Comparison of ENCODE assay signal across 11 cellular contexts in the genomic region with DNA sequence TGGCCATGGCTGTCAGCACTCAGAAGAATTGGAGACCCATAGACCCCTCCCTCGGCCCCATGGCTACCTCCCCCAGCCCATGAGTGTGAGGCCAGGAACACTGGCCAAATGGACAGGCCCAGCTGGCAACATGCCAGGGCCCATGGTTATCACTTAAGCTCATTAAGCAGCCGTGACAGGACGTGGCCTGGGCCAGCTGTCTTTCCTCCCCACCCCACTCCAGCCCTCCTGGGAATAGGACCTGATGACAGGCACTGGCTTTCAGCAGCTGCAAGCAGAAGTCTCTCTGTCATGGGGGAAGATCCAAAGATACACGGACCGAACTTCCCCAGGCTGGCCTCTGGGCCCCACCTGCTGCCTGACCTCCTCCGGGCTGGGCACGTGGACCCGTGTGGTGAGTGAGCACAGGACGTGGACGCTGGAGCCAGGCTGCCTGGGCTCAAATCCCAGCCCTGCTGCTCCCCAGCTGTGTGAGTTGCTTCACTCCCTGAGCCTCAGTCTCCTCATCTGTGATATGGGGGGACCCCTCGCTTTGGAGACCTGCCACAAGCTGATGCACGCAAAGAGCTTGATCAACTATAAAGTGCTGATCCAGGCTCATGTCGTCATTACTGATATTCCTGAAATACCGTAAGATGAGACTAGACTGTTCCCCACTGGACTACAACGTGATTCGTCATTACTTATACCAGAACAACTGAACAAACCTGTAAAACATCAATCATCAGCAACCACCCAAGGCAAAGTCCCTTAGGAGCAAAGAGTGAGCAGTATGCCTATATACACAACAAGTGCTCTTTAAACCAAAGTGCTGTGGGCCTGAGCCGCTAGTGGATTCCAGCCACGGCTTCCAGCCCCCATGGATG. TPM values are rescaled to one million over a fixed set of nuclear protein-coding genes. Genes with fewer than 3 reads are reported as not detected.
DNase-seq lines count a peak whose midpoint lies in the region; ATAC-seq, FAIRE-seq and TF ChIP-seq lines count a peak whose summit lies in the region.
"Had no signal": no experiment of that assay in that cellular context is flagged by ENCODE, and none has a peak within 500 bp of the region (broad histone marks: within the 10 kb centered on the region; RNA-seq: fewer than 3 reads in every experiment).

No MANE protein-coding gene starts in this region.

- no peak overlapping the region for H3K4me3 Mint-ChIP-seq in CD8-positive, alpha-beta T cell
- no peak overlapping the region for H3K4me3 Mint-ChIP-seq in HFFc6
- H3K4me3 Mint-ChIP-seq: activated naive CD8-positive, alpha-beta T cell treated with anti-CD3 and anti-CD28 coated beads for 36 hours had no signal

- H3K27me3 Mint-ChIP-seq in CD8-positive, alpha-beta T cell (ENCODE audit: low read depth) = no peaks in the 10 kb centered on the region
- peaks cover 28% of the 10 kb centered on the region for H3K27me3 Mint-ChIP-seq in HFFc6 (ENCODE audit: insufficient read depth)
- H3K27me3 Mint-ChIP-seq: activated naive CD8-positive, alpha-beta T cell treated with anti-CD3 and anti-CD28 coated beads for 36 hours had no signal

- CTCF ChIA-PET in A673 (lab: Charles Lee) (no interaction called here), HepG2 (lab: Yijun Ruan, JAX; ENCODE audit: low intra/inter-chr PET ratio, low total read pairs) (no interaction called here)
- CTCF ChIA-PET in CD8-positive, alpha-beta T cell (lab: Charles Lee) = interaction anchor here (0.5 to 1.3 kb wide), 2 partner anchors 8 to 192 kb away, joined by 3 read pairs; no protein-coding TSS in a partner anchor

- H3K4me1 Mint-ChIP-seq in CD8-positive, alpha-beta T cell (ENCODE audit: low read depth) = no peaks in the 10 kb centered on the region
- H3K4me1 Mint-ChIP-seq in HFFc6 (ENCODE audit: low read depth) = no peaks in the 10 kb centered on the region
- H3K4me1 Mint-ChIP-seq: activated naive CD8-positive, alpha-beta T cell treated with anti-CD3 and anti-CD28 coated beads for 36 hours had no signal

- H3K36me3 Mint-ChIP-seq in CD8-positive, alpha-beta T cell = peaks cover 2% of the 10 kb centered on the region
- no peaks in the 10 kb centered on the region for H3K36me3 Mint-ChIP-seq in HFFc6 (ENCODE audit: low read depth)
- H3K36me3 Mint-ChIP-seq: activated naive CD8-positive, alpha-beta T cell treated with anti-CD3 and anti-CD28 coated beads for 36 hours had no signal

- H3K4me3 ChIP-seq in A673 (ENCODE audit: low read depth, low read length, poor library complexity, severe bottlenecking) (no peak overlapping the region), NB4 (ENCODE audit: low read depth, low read length) (no peak overlapping the region), adrenal gland (no peak overlapping the region), HepG2 (replicated peaks in 1 of 3; ENCODE audit: insufficient read depth in 1 of 3, low read depth in 2 of 3, low read length in 3 of 3) (peak overlapping the region in 2 of 3 experiments; percentile 23 to 59; a peak in 4 of 6 replicates)
- H3K4me3 ChIP-seq in CD8-positive, alpha-beta T cell (ENCODE audit: low read depth, low read length) = no peak overlapping the region
- H3K4me3 ChIP-seq: PC-9 had no signal

- no peaks in the 10 kb centered on the region for H3K79me2 ChIP-seq in HepG2 (ENCODE audit: insufficient read depth, low read length)

- no peaks in the 10 kb centered on the region for H3K36me3 ChIP-seq in A673 (ENCODE audit: insufficient read depth, low read length, poor library complexity, severe bottlenecking)
- no peaks in the 10 kb centered on the region for H3K36me3 ChIP-seq in adrenal gland (replicated peaks in 1 of 2)
- no peaks in the 10 kb centered on the region for H3K36me3 ChIP-seq in HepG2 (replicated peaks in 1 of 2; ENCODE audit: control insufficient read depth in 1 of 2, insufficient read depth in 2 of 2, low read length in 2 of 2)
- H3K36me3 ChIP-seq in CD8-positive, alpha-beta T cell (ENCODE audit: insufficient read depth, low read length) = no peaks in the 10 kb centered on the region

- peak; percentile 62 for ATAC-seq in HepG2
- no peak for ATAC-seq in CD8-positive, alpha-beta T cell
- ATAC-seq in HG03354 (IDR thresholded peaks at IDR 0.05; ENCODE audit: poor library complexity, severe bottlenecking, unreplicated experiment) = no peak
- no peak for ATAC-seq in GM21825 (IDR thresholded peaks at IDR 0.05; ENCODE audit: unreplicated experiment)

- 49 to 73% (median 54%) methylated on average over 13 to 18 of the region's 18 CpGs for WGBS in adrenal gland, 4 donors
- 3% methylated on average over 18 of the region's 18 CpGs for WGBS in HepG2 (ENCODE audit: low lambda C conversion rate)

- no peak overlapping the region for H2AFZ ChIP-seq in HepG2 (ENCODE audit: low read length)
- H2AFZ ChIP-seq: PC-9 had no signal

- H3K9me3 ChIP-seq in A673 (ENCODE audit: low read depth, low read length, poor library complexity, severe bottlenecking) (no peaks in the 10 kb centered on the region), adrenal gland (replicated peaks in 1 of 3) (no peaks in the 10 kb centered on the region), HepG2 (ENCODE audit: low read length) (no peaks in the 10 kb centered on the region)
- no peaks in the 10 kb centered on the region for H3K9me3 ChIP-seq in CD8-positive, alpha-beta T cell (ENCODE audit: low read length)

- no peak overlapping the region for H3K27ac Mint-ChIP-seq in CD8-positive, alpha-beta T cell
- H3K27ac Mint-ChIP-seq in HFFc6 = no peak overlapping the region
- H3K27ac Mint-ChIP-seq: activated naive CD8-positive, alpha-beta T cell treated with anti-CD3 and anti-CD28 coated beads for 36 hours had no signal

- POLR2A ChIA-PET in A673 (lab: Charles Lee; ENCODE audit: low non-redundant PET) (no interaction called here), HepG2 (lab: Yijun Ruan, JAX) (no interaction called here)
- POLR2A ChIA-PET in CD8-positive, alpha-beta T cell (lab: Charles Lee) = no interaction called here

- TF ChIP-seq RAD21 in HepG2 (CRISPR knock-in tag; IDR thresholded peaks at IDR 0.05) = no peak

- DNase-seq in A673 (ENCODE audit: low spot score) = peak; percentile 65
- DNase-seq in NB4 (ENCODE audit: low read depth) = peak; percentile 42
- peak in 6 of 7 donors; percentile 39 to 90 (median 55) for DNase-seq in adrenal gland
- DNase-seq in HepG2 (ENCODE audit: low spot score) = peak; percentile 70
- DNase-seq in CD8-positive, alpha-beta T cell = no peak
- no peak for DNase-seq in HFFc6
- DNase-seq: activated CD4-positive, alpha-beta T cell treated with anti-CD3 and anti-CD28 coated beads, Interleukin-2, amount 50 U/mL, for 1 hour; activated naive CD8-positive, alpha-beta T cell treated with anti-CD3 and anti-CD28 coated beads for 36 hours had no signal

- TF ChIP-seq POLR2A in NB4 (IDR thresholded peaks at IDR 0.05; ENCODE audit: extremely low read depth, insufficient read length) = no peak
- no peak for TF ChIP-seq POLR2A in adrenal gland (IDR thresholded peaks at IDR 0.05)
- 0 out of 4 replicates have a peak, but pooled peaks of 1 of the 2 experiments have one; percentile 31 for TF ChIP-seq POLR2A in HepG2 (IDR thresholded peaks at IDR 0.05; ENCODE audit: insufficient read depth in 1 of 2, low read depth in 2 of 2, low read length in 2 of 2)

- FAIRE-seq in HepG2 (lab: Jason Lieb, UNC) = peak; percentile 60

- no peaks in the 10 kb centered on the region for H3K9me3 Mint-ChIP-seq in CD8-positive, alpha-beta T cell
- H3K9me3 Mint-ChIP-seq in HFFc6 = no peaks in the 10 kb centered on the region
- H3K9me3 Mint-ChIP-seq: activated naive CD8-positive, alpha-beta T cell treated with anti-CD3 and anti-CD28 coated beads for 36 hours had no signal

- in situ Hi-C loops in HepG2 (cut with HindIII; ENCODE audit: extremely low pct_ligation_motif_present, low pct_unique_long_range_greater_than_20kb) = no loop called here

- peak overlapping the region; percentile 72 for H3K4me2 ChIP-seq in HepG2 (ENCODE audit: low read depth, low read length)
- H3K4me2 ChIP-seq: PC-9 had no signal

- H3K27me3 ChIP-seq in A673 (replicated peaks; ENCODE audit: insufficient read depth, low read depth, low read length, poor library complexity) (no peaks in the 10 kb centered on the region), adrenal gland (no peaks in the 10 kb centered on the region), HepG2 (ENCODE audit: control insufficient read depth in 1 of 2, insufficient read depth in 2 of 2, low read length in 2 of 2) (peaks cover 10 to 25% of the 10 kb centered on the region in 2 experiments; a peak in 4 of 5 replicates)
- no peaks in the 10 kb centered on the region for H3K27me3 ChIP-seq in CD8-positive, alpha-beta T cell (ENCODE audit: insufficient read depth, low read length)

- H4K20me1 ChIP-seq in HepG2 (ENCODE audit: insufficient read depth, low read length) = no peaks in the 10 kb centered on the region

- peak; percentile 12 to 25; a peak in 1 of 4 replicates for TF ChIP-seq EP300 in HepG2 (IDR thresholded peaks at IDR 0.05; ENCODE audit: low read depth in 2 of 2, low read length in 2 of 2)
- TF ChIP-seq EP300 in HepG2 (CRISPR knock-in tag; IDR thresholded peaks at IDR 0.05; ENCODE audit: borderline replicate concordance) = no peak

- H3K4me1 ChIP-seq in A673 (ENCODE audit: insufficient read depth, low read length, poor library complexity, severe bottlenecking) = peaks cover 19% of the 10 kb centered on the region
- H3K4me1 ChIP-seq in adrenal gland (replicated peaks in 1 of 2) = no peaks in the 10 kb centered on the region
- H3K4me1 ChIP-seq in HepG2 (ENCODE audit: insufficient read depth, low read length) = peaks cover 74% of the 10 kb centered on the region
- no peaks in the 10 kb centered on the region for H3K4me1 ChIP-seq in CD8-positive, alpha-beta T cell (ENCODE audit: insufficient read depth, low read length)

- BruUV-seq in A673 (replicated peaks; lab: Mats Ljungman, UMichigan) = no TSS peak
- BruUV-seq in HepG2 (replicated peaks; lab: Mats Ljungman, UMichigan) = no TSS peak

- 0 out of 2 replicates have a peak overlapping the region, but pooled peaks have one; percentile 9 for H3K9ac ChIP-seq in HepG2 (ENCODE audit: insufficient read depth, low read depth, low read length)

- TF ChIP-seq CTCF in A673 (conservative IDR thresholded peaks at IDR 0.05; ENCODE audit: low read depth, low read length) = no peak
- TF ChIP-seq CTCF in NB4 (IDR thresholded peaks at IDR 0.05; ENCODE audit: low read depth, low read length) = no peak
- no peak for TF ChIP-seq CTCF in adrenal gland (IDR thresholded peaks at IDR 0.05)
- TF ChIP-seq CTCF in HepG2 (CRISPR knock-in tag; IDR thresholded peaks at IDR 0.05) = 0 out of 2 replicates have a peak, but pooled peaks have one; percentile 3
- no peak for TF ChIP-seq CTCF in CD8-positive, alpha-beta T cell (IDR thresholded peaks at IDR 0.05)
- no peak for TF ChIP-seq CTCF in HFFc6 (IDR thresholded peaks at IDR 0.05)

- H3K27ac ChIP-seq in A673 (ENCODE audit: low read depth, low read length, poor library complexity, severe bottlenecking) = no peak overlapping the region
- H3K27ac ChIP-seq in adrenal gland = no peak overlapping the region
- no peak overlapping the region for H3K27ac ChIP-seq in HepG2 (ENCODE audit: extremely low read length, insufficient read depth, low read length)
- no peak overlapping the region for H3K27ac ChIP-seq in CD8-positive, alpha-beta T cell (ENCODE audit: low read depth, low read length)
- H3K27ac ChIP-seq: PC-9 had no signal

- intact Hi-C loops in A673 (cut with micrococcal nuclease; ENCODE audit: unreplicated experiment) (no loop called here), adrenal gland (cut with DNase I) (no loop called here), HepG2 (cut with micrococcal nuclease; ENCODE audit: unreplicated experiment) (no loop called here)
- intact Hi-C loops in CD8-positive, alpha-beta T cell (cut with DNase I, micrococcal nuclease) = no loop called here

RNA-seq across cellular contexts. Expression of a gene that starts 22.0 kb away (rescaled TPM):
- total RNA-seq in A673 (2021) (23.3 and 23.5 TPM in 2 replicates), adrenal gland (10 to 100 TPM in 2 of 8 donors, 1 to 10 TPM in 5, under 1 TPM in 1; 0.36 to 14.9 (median 8.3) TPM), HepG2 (2016; rRNA removed; fragmentation: Illumina TruSeq; extraction: Trizol) (not detected in 2 replicates)
- polyA plus RNA-seq in adrenal gland (10 to 100 TPM in 1 of 3 donors, 1 to 10 TPM in 2; 3.2 to 21.8 (median 6.9) TPM), HepG2 (2011; rRNA removed) (0.03 TPM in 1 of 2 replicates, not detected in the other)
- total RNA-seq in HepG2 (2016; cell fraction: cytosol; rRNA removed; fragmentation: Illumina TruSeq; extraction: Trizol; ENCODE audit: low read depth) = not detected in 2 replicates
- total RNA-seq in HepG2 (2016; cell fraction: insoluble cytoplasmic fraction; rRNA removed; fragmentation: Illumina TruSeq; extraction: Trizol) = 0.04 TPM in 1 of 2 replicates, not detected in the other
- not detected in 2 replicates for total RNA-seq in HepG2 (2016; cell fraction: membrane; rRNA removed; fragmentation: Illumina TruSeq; extraction: Trizol)
- not detected in 2 replicates for total RNA-seq in HepG2 (2016; cell fraction: nucleus; rRNA removed; fragmentation: Illumina TruSeq; extraction: Trizol)
- polyA plus RNA-seq in HepG2 (2011; cell fraction: cytosol; rRNA removed) = not detected in 2 replicates
- not detected in 2 replicates for polyA plus RNA-seq in HepG2 (2011; cell fraction: nucleus; rRNA removed)
- polyA plus RNA-seq in HepG2 (2012) = 0.19 TPM in 1 of 2 replicates, not detected in the other
- polyA plus RNA-seq in HepG2 (2016; cell fraction: cytosol; fragmentation: Illumina TruSeq; extraction: Trizol; ENCODE audit: low read depth) = 0.08 TPM in 1 of 2 replicates, not detected in the other
- not detected in 2 replicates for polyA plus RNA-seq in HepG2 (2016; cell fraction: insoluble cytoplasmic fraction; fragmentation: Illumina TruSeq; extraction: Trizol; ENCODE audit: low read depth)
- polyA plus RNA-seq in HepG2 (2016; cell fraction: membrane; fragmentation: Illumina TruSeq; extraction: Trizol; ENCODE audit: low read depth) = not detected in 2 replicates
- not detected in 2 replicates for polyA plus RNA-seq in HepG2 (2016; cell fraction: nucleus; fragmentation: Illumina TruSeq; extraction: Trizol; ENCODE audit: insufficient read depth, low read depth)
- not detected in 2 replicates for polyA minus RNA-seq in HepG2 (2011; rRNA and poly(A)+ RNA removed; ENCODE audit: low replicate concordance)
- polyA minus RNA-seq in HepG2 (2011; cell fraction: cytosol; rRNA and poly(A)+ RNA removed) = not detected in 2 replicates
- polyA minus RNA-seq in HepG2 (2011; cell fraction: nucleus; rRNA and poly(A)+ RNA removed) = not detected in 2 replicates
- not detected for total RNA-seq in CD8-positive, alpha-beta T cell
- under 1 TPM in 4 of 6 experiments, not detected in 2; 0.12 to 0.95 (median 0.55) TPM for total RNA-seq in HFFc6 (2021; fragmentation: NEBNext Ultra II Directional; extraction: Animal tissue kit (Norgen Biotek cat#: 25700))
- total RNA-seq: activated naive CD8-positive, alpha-beta T cell treated with anti-CD3 and anti-CD28 coated beads for 36 hours had no signal

Comparison
In these comparisons a context has a peak if more than half of its experiments do, and no peak if none do; other contexts are left out.
1. DNase-seq: peak in A673 (single experiment), NB4 (single experiment), adrenal gland (6 of 7) and HepG2 (single experiment); none in CD8-positive, alpha-beta T cell (0 of 7) and HFFc6 (single experiment).
2. H3K4me3 ChIP-seq: peak in HepG2 (2 of 3); none in A673 (single experiment), NB4 (single experiment), adrenal gland (0 of 4) and CD8-positive, alpha-beta T cell (single experiment).